18 cellular contexts compared by ENCODE assay signal in genomic region chr11:112625816-112626215, GRCh38.
"Had no signal": no experiment of that assay in that cellular context is flagged by ENCODE, and none has a peak within 500 bp of the region (broad histone marks: within the 10 kb centered on the region; RNA-seq: fewer than 3 reads in every experiment).

No MANE protein-coding gene starts in this region.

- ATAC-seq: gastrocnemius medialis, heart left ventricle, WTC11 had no signal

- DNase-seq: activated CD4-positive, alpha-beta memory T cell treated with anti-CD3 and anti-CD28 coated beads, Interleukin-2, amount 10 ng/mL, durations not matched to agents 7 days and 5 days; activated CD4-positive, alpha-beta T cell treated with anti-CD3 and anti-CD28 coated beads for 4 hours; activated effector memory CD4-positive, alpha-beta T cell treated with anti-CD3 and anti-CD28 coated beads, Interleukin-2, amount 50 U/mL, for 16 hours; activated T-cell treated with anti-CD3 and anti-CD28 coated beads, Interleukin-2, amount 50 U/mL, for 24 hours; adrenal gland; caudate nucleus; gastrocnemius medialis; heart left ventricle; immature natural killer cell; occipital lobe; stimulated activated CD4-positive, alpha-beta T cell treated with anti-CD3 and anti-CD28 coated beads, Interleukin-4, amount 100 ng/mL, for 24 hours; stimulated activated naive CD4-positive, alpha-beta T cell treated with Interleukin-2 at 50 U/mL for 16 hours; substantia nigra; transverse colon had no signal

- H3K27ac ChIP-seq: adrenal gland, coronary artery, gastrocnemius medialis, heart left ventricle, right atrium auricular region, skin epidermis, transverse colon had no signal
